ENCODE assay signal across 19 cellular contexts in genomic region chr6:56803594-56803993, GRCh38.
DNase-seq lines count a peak whose midpoint lies in the region; ATAC-seq and TF ChIP-seq lines count a peak whose summit lies in the region.
"Had no signal": no experiment of that assay in that cellular context is flagged by ENCODE, and none has a peak within 500 bp of the region (broad histone marks: within the 10 kb centered on the region; RNA-seq: fewer than 3 reads in every experiment).

No MANE protein-coding gene starts in this region.

- H3K9me3 Mint-ChIP-seq in HFFc6, result no peaks in the 10 kb centered on the region
- H3K9me3 Mint-ChIP-seq: stimulated activated memory B cell treated with anti-CD40 and anti-IgM and Interleukin-4, amounts not matched to agents 10 μg/mL and 1 μg/mL and 100 μg/mL, for 72 hours had no signal

- H3K27ac Mint-ChIP-seq in HFFc6, result peak overlapping the region; percentile 69
- H3K27ac Mint-ChIP-seq: stimulated activated memory B cell treated with anti-CD40 and anti-IgM and Interleukin-4, amounts not matched to agents 10 μg/mL and 1 μg/mL and 100 μg/mL, for 72 hours had no signal

- ATAC-seq in GM21717 (IDR thresholded peaks at IDR 0.05; ENCODE audit: unreplicated experiment) (no peak), GM19452 (IDR thresholded peaks at IDR 0.05; ENCODE audit: unreplicated experiment) (no peak), GM21447 (IDR thresholded peaks at IDR 0.05; ENCODE audit: unreplicated experiment) (no peak)
- ATAC-seq: pancreas; stimulated activated memory B cell treated with anti-CD40 and anti-IgM and Interleukin-4, amounts not matched to agents 10 μg/mL and 1 μg/mL and 100 μg/mL, for 72 hours had no signal

- peaks cover 27% of the 10 kb centered on the region for H3K36me3 Mint-ChIP-seq in HFFc6 (ENCODE audit: low read depth)
- H3K36me3 Mint-ChIP-seq: stimulated activated memory B cell treated with anti-CD40 and anti-IgM and Interleukin-4, amounts not matched to agents 10 μg/mL and 1 μg/mL and 100 μg/mL, for 72 hours had no signal

- H3K4me1 Mint-ChIP-seq in HFFc6 (ENCODE audit: low read depth), result peaks cover 94% of the 10 kb centered on the region
- H3K4me1 Mint-ChIP-seq: stimulated activated memory B cell treated with anti-CD40 and anti-IgM and Interleukin-4, amounts not matched to agents 10 μg/mL and 1 μg/mL and 100 μg/mL, for 72 hours had no signal

- no peak for TF ChIP-seq CTCF in HFFc6 (IDR thresholded peaks at IDR 0.05)

- H3K4me3 Mint-ChIP-seq in HFFc6, result peak overlapping the region; percentile 67
- H3K4me3 Mint-ChIP-seq: stimulated activated memory B cell treated with anti-CD40 and anti-IgM and Interleukin-4, amounts not matched to agents 10 μg/mL and 1 μg/mL and 100 μg/mL, for 72 hours had no signal

- peaks cover 2% of the 10 kb centered on the region; the same call in 1 of the 2 replicates for H3K27me3 Mint-ChIP-seq in HFFc6 (ENCODE audit: insufficient read depth)
- H3K27me3 Mint-ChIP-seq: stimulated activated memory B cell treated with anti-CD40 and anti-IgM and Interleukin-4, amounts not matched to agents 10 μg/mL and 1 μg/mL and 100 μg/mL, for 72 hours had no signal

- DNase-seq in AG20443 (ENCODE audit: low spot score), result peak; percentile 20
- DNase-seq in HFFc6, result peak; percentile 35
- DNase-seq in amniotic stem cell (lab: John Stamatoyannopoulos, UW), result peak; percentile 19
- peak; percentile 81 for DNase-seq in myocyte (ENCODE audit: low read depth)
- no peak for DNase-seq in kidney tubule cell (ENCODE audit: low spot score)
- DNase-seq: activated CD8-positive, alpha-beta memory T cell treated with anti-CD3 and anti-CD28 coated beads, Interleukin-2, amount 50 U/mL, for 48 hours; amygdala; effector CD4-positive, alpha-beta T cell; hippocampal formation; mammary epithelial cell; MV-4-11; NCI-H510A; pancreas; Right ventricle myocardium superior; stimulated activated CD4-positive, alpha-beta T cell treated with anti-CD3 and anti-CD28 coated beads, Interleukin-2, amount 100 ng/mL, for 24 hours had no signal
